Comparison of ENCODE assay signal across 8 cellular contexts in the genomic region with DNA sequence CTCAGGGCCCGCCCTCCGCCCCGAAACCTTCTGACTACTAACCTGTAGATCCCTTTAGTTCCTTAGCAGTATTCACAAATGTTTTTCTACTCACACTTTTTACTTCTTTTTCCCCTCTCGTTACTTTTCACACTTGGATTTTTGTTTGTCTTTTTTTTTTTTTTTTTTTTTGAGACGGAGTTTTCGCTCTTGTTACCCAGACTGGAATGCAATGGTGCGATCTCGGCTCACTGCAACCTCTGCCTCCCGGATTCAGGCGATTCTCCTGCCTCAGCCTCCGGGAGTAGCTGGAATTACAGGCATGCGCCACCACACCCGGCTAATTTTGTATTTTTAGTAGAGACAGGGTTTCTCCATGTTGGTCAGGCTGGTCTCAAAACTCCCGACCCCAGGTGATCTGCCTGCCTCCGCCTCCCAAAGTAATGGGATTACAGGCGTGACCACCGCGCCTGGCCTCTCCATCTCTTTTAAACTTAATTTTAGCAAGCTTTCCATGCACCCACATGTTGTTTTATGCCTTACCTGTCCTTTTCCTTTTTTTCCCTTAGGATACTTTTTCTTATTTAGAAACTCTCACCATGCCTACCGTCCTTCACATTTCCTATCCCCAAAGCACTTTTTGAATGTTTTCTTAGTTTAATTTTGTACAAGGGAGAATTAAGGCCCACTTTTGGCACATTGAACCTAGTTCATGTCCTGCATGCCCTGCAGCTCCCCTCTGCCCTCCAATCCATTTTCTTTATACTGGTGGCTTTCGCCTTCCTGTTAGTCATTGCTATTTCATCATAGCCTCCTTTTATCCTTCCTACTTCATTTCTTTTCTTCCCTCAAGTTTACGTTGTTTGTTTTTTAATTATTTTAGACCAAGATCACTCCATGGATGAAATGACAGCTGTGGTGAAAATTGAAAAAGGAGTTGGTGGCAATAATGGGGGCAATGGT. TPM values are rescaled to one million over a fixed set of nuclear protein-coding genes. Genes with fewer than 3 reads are reported as not detected.
DNase-seq lines count a peak whose midpoint lies in the region; ATAC-seq and TF ChIP-seq lines count a peak whose summit lies in the region.

No MANE protein-coding gene starts in this region.

- peaks cover 49% of the 10 kb centered on the region for H3K36me3 ChIP-seq in WERI-Rb-1
- peaks cover 0 to 36% of the 10 kb centered on the region in 2 donors for H3K36me3 ChIP-seq in gastrocnemius medialis

- H3K9me3 ChIP-seq in WERI-Rb-1 (ENCODE audit: severe bottlenecking) (no peaks in the 10 kb centered on the region), gastrocnemius medialis (no peaks in the 10 kb centered on the region)

- peak overlapping the region; percentile 59 for H3K4me3 ChIP-seq in WERI-Rb-1 (ENCODE audit: low read depth, low read length)
- H3K4me3 ChIP-seq in gastrocnemius medialis = peak overlapping the region; percentile 57 to 86 (median 62)

- CTCF ChIA-PET in activated CD8-positive, alpha-beta memory T cell treated with anti-CD3 and anti-CD28 coated beads, Interleukin-2, amount 10 ng/mL, durations not matched to agents 7 days and 5 days (lab: Charles Lee) = interaction anchor here (0.5 to 8.8 kb wide), 18 partner anchors 14 to 128 kb away, joined by 3 to 110 read pairs (median 4); partner anchors contain the start of gene AAAS

- no peaks in the 10 kb centered on the region for H3K27me3 Mint-ChIP-seq in activated CD8-positive, alpha-beta memory T cell treated with anti-CD3 and anti-CD28 coated beads, Interleukin-2, amount 10 ng/mL, durations not matched to agents 7 days and 5 days
- H3K27me3 Mint-ChIP-seq in glutamatergic neuron (ENCODE audit: unreplicated experiment) = peaks cover 3% of the 10 kb centered on the region

- in situ Hi-C loops in gastrocnemius medialis (cut with MboI; ENCODE audit: low sequenced_read_pairs in 4 of 4) = no loop called here

- H3K27me3 ChIP-seq in WERI-Rb-1 (ENCODE audit: insufficient read depth, low read depth, severe bottlenecking) (no peaks in the 10 kb centered on the region), gastrocnemius medialis (no peaks in the 10 kb centered on the region)

- H3K9me3 Mint-ChIP-seq in activated CD8-positive, alpha-beta memory T cell treated with anti-CD3 and anti-CD28 coated beads, Interleukin-2, amount 10 ng/mL, durations not matched to agents 7 days and 5 days (ENCODE audit: low read depth) = no peaks in the 10 kb centered on the region
- peaks cover 5% of the 10 kb centered on the region for H3K9me3 Mint-ChIP-seq in glutamatergic neuron (ENCODE audit: unreplicated experiment)

- intact Hi-C loops in gastrocnemius medialis (cut with DNase I; ENCODE audit: low total_unique reads) = loop anchor here (2.0 kb wide), 2 partner anchors 28 to 120 kb away; partner anchors contain the start of gene TARBP2

- peak; percentile 45 for DNase-seq in activated CD8-positive, alpha-beta memory T cell treated with anti-CD3 and anti-CD28 coated beads, Interleukin-2, amount 10 ng/mL, durations not matched to agents 7 days and 5 days
- DNase-seq in activated CD8-positive, alpha-beta memory T cell treated with anti-CD3 and anti-CD28 coated beads for 24 hours = no peak
- peak; percentile 10 for DNase-seq in WERI-Rb-1
- peak; percentile 32 for DNase-seq in glutamatergic neuron
- DNase-seq in gastrocnemius medialis = peak in 1 of 2 donors; percentile 26
- no peak for DNase-seq in NCI-H446 (lab: John Stamatoyannopoulos, UW)

- peaks cover 39% of the 10 kb centered on the region for H3K4me1 Mint-ChIP-seq in activated CD8-positive, alpha-beta memory T cell treated with anti-CD3 and anti-CD28 coated beads, Interleukin-2, amount 10 ng/mL, durations not matched to agents 7 days and 5 days
- peaks cover 15% of the 10 kb centered on the region for H3K4me1 Mint-ChIP-seq in glutamatergic neuron (ENCODE audit: low read depth, unreplicated experiment)

- no peak for ATAC-seq in activated CD8-positive, alpha-beta memory T cell treated with anti-CD3 and anti-CD28 coated beads, Interleukin-2, amount 10 ng/mL, durations not matched to agents 7 days and 5 days
- ATAC-seq in gastrocnemius medialis (no peak), GM19463 (IDR thresholded peaks at IDR 0.05; ENCODE audit: unreplicated experiment) (no peak), GM19351 (IDR thresholded peaks at IDR 0.05; ENCODE audit: unreplicated experiment) (no peak)

- H3K4me3 Mint-ChIP-seq in activated CD8-positive, alpha-beta memory T cell treated with anti-CD3 and anti-CD28 coated beads, Interleukin-2, amount 10 ng/mL, durations not matched to agents 7 days and 5 days = peak overlapping the region; percentile 87
- H3K4me3 Mint-ChIP-seq in glutamatergic neuron (ENCODE audit: unreplicated experiment) = peak overlapping the region; percentile 88

- peaks cover 33% of the 10 kb centered on the region for H3K36me3 Mint-ChIP-seq in activated CD8-positive, alpha-beta memory T cell treated with anti-CD3 and anti-CD28 coated beads, Interleukin-2, amount 10 ng/mL, durations not matched to agents 7 days and 5 days
- no peaks in the 10 kb centered on the region for H3K36me3 Mint-ChIP-seq in glutamatergic neuron (ENCODE audit: unreplicated experiment)

- H3K27ac ChIP-seq in WERI-Rb-1 = peak overlapping the region; percentile 51
- peak overlapping the region; percentile 89 to 99 (median 94) for H3K27ac ChIP-seq in gastrocnemius medialis

- peaks cover 58 to 61% of the 10 kb centered on the region in 2 donors for H3K4me1 ChIP-seq in gastrocnemius medialis

- peak overlapping the region; percentile 87 for H3K27ac Mint-ChIP-seq in activated CD8-positive, alpha-beta memory T cell treated with anti-CD3 and anti-CD28 coated beads, Interleukin-2, amount 10 ng/mL, durations not matched to agents 7 days and 5 days
- peak overlapping the region; percentile 85 for H3K27ac Mint-ChIP-seq in glutamatergic neuron (ENCODE audit: unreplicated experiment)

- no peak for TF ChIP-seq POLR2A in gastrocnemius medialis (IDR thresholded peaks at IDR 0.05)

- no peak for TF ChIP-seq CTCF in WERI-Rb-1 (IDR thresholded peaks at IDR 0.05; ENCODE audit: low read depth, low read length)
- TF ChIP-seq CTCF in glutamatergic neuron (IDR thresholded peaks at IDR 0.05; ENCODE audit: partially characterized antibody, unreplicated experiment) = no peak
- no peak for TF ChIP-seq CTCF in gastrocnemius medialis (IDR thresholded peaks at IDR 0.05 in 4 of 5, conservative IDR thresholded peaks at IDR 0.05 in 1 of 5)

RNA-seq across cellular contexts. Expression of gene SP1, which starts 1.1 kb away (rescaled TPM):
- 10 to 100 TPM; 68.7 to 71.8 TPM for total RNA-seq in activated CD8-positive, alpha-beta memory T cell treated with anti-CD3 and anti-CD28 coated beads, Interleukin-2, amount 10 ng/mL, durations not matched to agents 7 days and 5 days
- total RNA-seq in glutamatergic neuron (ENCODE audit: unreplicated experiment) (34.8 TPM), gastrocnemius medialis (10 to 100 TPM; 44.9 to 61.9 (median 48.0) TPM)

RNA-seq across cellular contexts. Expression of gene AMHR2, which starts 42.6 kb away (rescaled TPM):
- total RNA-seq in activated CD8-positive, alpha-beta memory T cell treated with anti-CD3 and anti-CD28 coated beads, Interleukin-2, amount 10 ng/mL, durations not matched to agents 7 days and 5 days = not detected
- not detected for total RNA-seq in glutamatergic neuron (ENCODE audit: unreplicated experiment)
- total RNA-seq in gastrocnemius medialis = 1 to 10 TPM in 2 of 4 donors, not detected in 2; 1.0 to 1.4 TPM

RNA-seq across cellular contexts. Expression of gene SP7, which starts 44.9 kb away (rescaled TPM):
- total RNA-seq in activated CD8-positive, alpha-beta memory T cell treated with anti-CD3 and anti-CD28 coated beads, Interleukin-2, amount 10 ng/mL, durations not matched to agents 7 days and 5 days = not detected
- total RNA-seq in glutamatergic neuron (ENCODE audit: unreplicated experiment) (not detected), gastrocnemius medialis (not detected)

RNA-seq across cellular contexts. Expression of gene AAAS, which starts 59.7 kb away (rescaled TPM):
- 10 to 100 TPM; 60.9 to 61.7 TPM for total RNA-seq in activated CD8-positive, alpha-beta memory T cell treated with anti-CD3 and anti-CD28 coated beads, Interleukin-2, amount 10 ng/mL, durations not matched to agents 7 days and 5 days
- 57.5 TPM for total RNA-seq in glutamatergic neuron (ENCODE audit: unreplicated experiment)
- 10 to 100 TPM; 30.5 to 47.9 (median 38.5) TPM for total RNA-seq in gastrocnemius medialis

Comparison
In these comparisons a context has a peak if more than half of its experiments do, and no peak if none do; other contexts are left out.
1. DNase-seq: peak in activated CD8-positive, alpha-beta memory T cell treated with anti-CD3 and anti-CD28 coated beads, Interleukin-2, amount 10 ng/mL, durations not matched to agents 7 days and 5 days (single experiment), WERI-Rb-1 (single experiment) and glutamatergic neuron (single experiment); none in activated CD8-positive, alpha-beta memory T cell treated with anti-CD3 and anti-CD28 coated beads for 24 hours (single experiment) and NCI-H446 (0 of 2).